ENCODE assay signal across 8 cellular contexts in genomic region chr2:90087790-90088189, GRCh38.
DNase-seq lines count a peak whose midpoint lies in the region; ATAC-seq, FAIRE-seq and TF ChIP-seq lines count a peak whose summit lies in the region.
"Not testable (repeated sequence)": the region's sequence is repeated elsewhere in the genome, so short reads cannot be mapped to it uniquely, and the experiment has no call there.

No MANE protein-coding gene starts in this region.

- not testable (repeated sequence) for TF ChIP-seq RAD21 in IMR-90 (IDR thresholded peaks at IDR 0.05; ENCODE audit: low read length); K562 (CRISPR knock-in tag; conservative IDR thresholded peaks at IDR 0.05 in 1 of 2, IDR thresholded peaks at IDR 0.05 in 1 of 2)

- H3K4me1 Mint-ChIP-seq in stimulated activated naive B cell treated with anti-CD40 and anti-IgM and Interleukin-4, amounts not matched to agents 10 μg/mL and 1 μg/mL and 100 μg/mL, for 72 hours: not testable (repeated sequence)

- not testable (repeated sequence) for H2AK5ac ChIP-seq in IMR-90 (ENCODE audit: low read depth, low read length)

- dilution Hi-C loops in IMR-90 (cut with HindIII; ENCODE audit: low sequenced_read_pairs, unreplicated experiment): not testable (repeated sequence)

- not testable (repeated sequence) for H2AK9ac ChIP-seq in IMR-90 (replicated peaks; ENCODE audit: low read depth, low read length, poor library complexity)

- H3K18ac ChIP-seq in IMR-90 (ENCODE audit: low read depth, low read length): not testable (repeated sequence)

- H2BK20ac ChIP-seq in IMR-90 (ENCODE audit: low read depth, low read length): not testable (repeated sequence)

- H2BK15ac ChIP-seq in IMR-90 (ENCODE audit: low read depth, low read length): not testable (repeated sequence)

- not testable (repeated sequence) for H4K91ac ChIP-seq in IMR-90 (ENCODE audit: insufficient read depth, low read depth, low read length)

- not testable (repeated sequence) for H3K27me3 Mint-ChIP-seq in stimulated activated naive B cell treated with anti-CD40 and anti-IgM and Interleukin-4, amounts not matched to agents 10 μg/mL and 1 μg/mL and 100 μg/mL, for 72 hours

- not testable (repeated sequence) for H3K4ac ChIP-seq in IMR-90 (ENCODE audit: low read depth, low read length)

- no CpG with 5 or more reads among the region's 2 CpGs for WGBS in IMR-90 (ENCODE audit: extremely low coverage in 2 of 2, insufficient read length in 1 of 2), 2 experiments
- 5% methylated on average over 2 of the region's 2 CpGs for WGBS in K562 (ENCODE audit: insufficient coverage, low coverage, missing lambda C conversion rate)

- POLR2A ChIA-PET in IMR-90 (lab: Charles Lee; ENCODE audit: unreplicated experiment); OCI-LY7 (lab: Charles Lee); K562 (lab: Yijun Ruan, JAX): not testable (repeated sequence)

- not testable (repeated sequence) for H3K36me3 ChIP-seq in IMR-90 (ENCODE audit: control insufficient read depth, insufficient read depth, low read length); OCI-LY7 (ENCODE audit: insufficient read depth, low read length); K562 (ENCODE audit: control insufficient read depth, insufficient read depth, low read length); left lung

- H3K9ac ChIP-seq in IMR-90 (ENCODE audit: low read depth, low read length); K562 (ENCODE audit: insufficient read depth in 1 of 2, low read depth in 2 of 2, low read length in 2 of 2): not testable (repeated sequence)

- H3K23ac ChIP-seq in IMR-90 (ENCODE audit: low read depth, low read length): not testable (repeated sequence)

- not testable (repeated sequence) for TF ChIP-seq POLR2A in IMR-90 (IDR thresholded peaks at IDR 0.05; ENCODE audit: low read depth, low read length); K562 (conservative IDR thresholded peaks at IDR 0.05)

- not testable (repeated sequence) for H3K27me3 ChIP-seq in IMR-90 (ENCODE audit: control insufficient read depth, insufficient read depth, low read length); K562 (ENCODE audit: control insufficient read depth in 2 of 2, insufficient read depth in 2 of 2, low read length in 2 of 2); left lung

- H2BK5ac ChIP-seq in IMR-90 (ENCODE audit: low read depth, low read length, poor library complexity, severe bottlenecking): not testable (repeated sequence)

- H4K20me1 ChIP-seq in IMR-90 (ENCODE audit: insufficient read depth, low read length); OCI-LY7 (ENCODE audit: insufficient read depth, low read length); K562 (replicated peaks; ENCODE audit: control insufficient read depth, insufficient read depth, low read length): not testable (repeated sequence)

- BruUV-seq in IMR-90 (replicated peaks; lab: Mats Ljungman, UMichigan); OCI-LY7 (replicated peaks; lab: Mats Ljungman, UMichigan); K562 (replicated peaks; lab: Mats Ljungman, UMichigan): not testable (repeated sequence)

- not testable (repeated sequence) for H3K9me1 ChIP-seq in IMR-90 (ENCODE audit: insufficient read depth, low read length); K562 (ENCODE audit: control insufficient read depth, insufficient read depth, low read length)

- not testable (repeated sequence) for TF ChIP-seq EP300 in K562 (IDR thresholded peaks at IDR 0.05; ENCODE audit: low read length)

- H3K9me2 ChIP-seq in OCI-LY7 (ENCODE audit: insufficient read depth, low read length): not testable (repeated sequence)

- not testable (repeated sequence) for H3K14ac ChIP-seq in IMR-90 (replicated peaks; ENCODE audit: low read depth, low read length)

- not testable (repeated sequence) for H3K79me1 ChIP-seq in IMR-90 (ENCODE audit: low read depth in 1 of 2, low read length in 2 of 2)

- not testable (repeated sequence) for H3K56ac ChIP-seq in IMR-90 (ENCODE audit: extremely low read depth, insufficient read depth, low read length)

- H3K4me3 Mint-ChIP-seq in stimulated activated naive B cell treated with anti-CD40 and anti-IgM and Interleukin-4, amounts not matched to agents 10 μg/mL and 1 μg/mL and 100 μg/mL, for 72 hours: not testable (repeated sequence)

- not testable (repeated sequence) for H2AFZ ChIP-seq in IMR-90 (replicated peaks; ENCODE audit: low read length, poor library complexity); OCI-LY7 (ENCODE audit: low read length); K562 (ENCODE audit: low read depth, low read length)

- intact Hi-C loops in IMR-90 (cut with micrococcal nuclease); OCI-LY7 (cut with micrococcal nuclease; ENCODE audit: unreplicated experiment); K562 (cut with micrococcal nuclease); left lung (cut with DNase I): not testable (repeated sequence)

- not testable (repeated sequence) for H3K27ac Mint-ChIP-seq in stimulated activated naive B cell treated with anti-CD40 and anti-IgM and Interleukin-4, amounts not matched to agents 10 μg/mL and 1 μg/mL and 100 μg/mL, for 72 hours

- H3K79me2 ChIP-seq in OCI-LY7 (ENCODE audit: insufficient read depth, low read depth, low read length); K562 (ENCODE audit: control insufficient read depth, insufficient read depth, low read length): not testable (repeated sequence)

- H4K8ac ChIP-seq in IMR-90 (ENCODE audit: low read depth in 2 of 2, low read length in 2 of 2): not testable (repeated sequence)

- DNase-seq in AG09309 (ENCODE audit: low read depth); IMR-90; left lung; stimulated activated naive B cell treated with anti-CD40 and anti-IgM and Interleukin-4, amounts not matched to agents 10 μg/mL and 1 μg/mL and 100 μg/mL, for 72 hours: not testable (repeated sequence)
- DNase-seq in ELF-1 (ENCODE audit: low read depth, low spot score) (peak; percentile 43), OCI-LY7 (ENCODE audit: low spot score) (peak; percentile 47), K562 (ENCODE audit: extremely low read depth in 1 of 4, low spot score in 3 of 4) (peak in 1 of 4 experiments; percentile 10)

- not testable (repeated sequence) for H3K9me3 Mint-ChIP-seq in stimulated activated naive B cell treated with anti-CD40 and anti-IgM and Interleukin-4, amounts not matched to agents 10 μg/mL and 1 μg/mL and 100 μg/mL, for 72 hours

- not testable (repeated sequence) for H3K9me3 ChIP-seq in IMR-90 (ENCODE audit: control insufficient read depth, insufficient read depth, low read length); OCI-LY7 (ENCODE audit: low read length); K562 (replicated peaks; ENCODE audit: control insufficient read depth, insufficient read depth, low read depth, low read length); left lung

- not testable (repeated sequence) for H3K36me3 Mint-ChIP-seq in stimulated activated naive B cell treated with anti-CD40 and anti-IgM and Interleukin-4, amounts not matched to agents 10 μg/mL and 1 μg/mL and 100 μg/mL, for 72 hours

- not testable (repeated sequence) for H3K4me3 ChIP-seq in AG09309 (ENCODE audit: control insufficient read depth, low read depth, low read length); IMR-90 (ENCODE audit: insufficient read depth, low read depth, low read length); OCI-LY7 (ENCODE audit: low read depth, low read length, poor library complexity, severe bottlenecking); K562; left lung

- not testable (repeated sequence) for H3K4me1 ChIP-seq in IMR-90 (ENCODE audit: control insufficient read depth, insufficient read depth, low read length); OCI-LY7 (ENCODE audit: insufficient read depth, low read length, poor library complexity, severe bottlenecking); K562 (replicated peaks in 1 of 2; ENCODE audit: control insufficient read depth in 2 of 2, insufficient read depth in 2 of 2, low read length in 2 of 2); left lung

- peak; percentile 53 for ATAC-seq in GM18867 (IDR thresholded peaks at IDR 0.05; ENCODE audit: unreplicated experiment)
- ATAC-seq in IMR-90 (ENCODE audit: low read depth): not testable (repeated sequence)
- ATAC-seq in K562: peak; percentile 78
- ATAC-seq in left lung: peak; percentile 24
- ATAC-seq in stimulated activated naive B cell treated with anti-CD40 and anti-IgM and Interleukin-4, amounts not matched to agents 10 μg/mL and 1 μg/mL and 100 μg/mL, for 72 hours (replicated peaks): peak; percentile 46 to 61

- CTCF ChIA-PET in IMR-90 (lab: Yijun Ruan, JAX); OCI-LY7 (lab: Charles Lee; ENCODE audit: unreplicated experiment); K562 (lab: Yijun Ruan, JAX; ENCODE audit: low intra/inter-chr PET ratio): not testable (repeated sequence)

- not testable (repeated sequence) for H3K4me2 ChIP-seq in IMR-90 (ENCODE audit: low read depth, low read length); OCI-LY7 (ENCODE audit: low read length); K562 (ENCODE audit: insufficient read depth, low read length)

- TF ChIP-seq CTCF in AG09309 (IDR thresholded peaks at IDR 0.05; ENCODE audit: control insufficient read depth, insufficient read depth, low read depth, low read length, missing control alignments) (peak; percentile 29), IMR-90 (conservative IDR thresholded peaks at IDR 0.05; ENCODE audit: low read depth, low read length) (0 out of 2 replicates have a peak, but pooled peaks have one; percentile 14), OCI-LY7 (conservative IDR thresholded peaks at IDR 0.05; ENCODE audit: low read length) (peak; percentile 56), K562 (IDR thresholded peaks at IDR 0.05 in 2 of 3, conservative IDR thresholded peaks at IDR 0.05 in 1 of 3; ENCODE audit: insufficient read depth in 2 of 3, low read depth in 1 of 3, low read length in 3 of 3) (peak in 1 of 3 experiments; percentile 19; a peak in 2 of 6 replicates)
- TF ChIP-seq CTCF in left lung (IDR thresholded peaks at IDR 0.05): not testable (repeated sequence)

- not testable (repeated sequence) for H3K27ac ChIP-seq in IMR-90 (ENCODE audit: insufficient read depth, low read length); OCI-LY7 (ENCODE audit: low read depth, low read length, poor library complexity, severe bottlenecking); K562 (ENCODE audit: extremely low read depth, low read depth, low read length); left lung

- FAIRE-seq in K562 (lab: Jason Lieb, UNC): not testable (repeated sequence)

- H2BK120ac ChIP-seq in IMR-90 (ENCODE audit: low read depth, low read length): not testable (repeated sequence)

- in situ Hi-C loops in IMR-90 (cut with MboI; ENCODE audit: low sequenced_read_pairs): not testable (repeated sequence)
- in situ Hi-C loops in K562 (cut with MboI): loop anchor here (10.0 kb wide), 1 partner anchor 973 kb away; no protein-coding TSS in a partner anchor

- not testable (repeated sequence) for H4K5ac ChIP-seq in IMR-90 (ENCODE audit: low read depth, low read length)
